In the genomic region with DNA sequence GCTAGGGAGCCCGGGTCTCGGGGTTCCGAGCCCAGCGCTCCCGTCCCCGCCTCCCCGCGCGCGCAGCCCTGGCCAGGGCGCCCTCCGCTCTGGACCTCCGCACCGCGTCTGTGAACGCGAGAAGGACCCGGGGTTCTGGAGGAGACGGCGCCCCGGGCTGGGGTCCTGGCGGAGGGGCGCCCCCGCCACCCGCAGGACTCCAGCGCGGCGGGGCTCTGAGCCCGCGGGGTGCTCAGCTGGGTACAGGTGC, we compare ENCODE assay signal across 8 cellular contexts. TPM values are rescaled to one million over a fixed set of nuclear protein-coding genes. Genes with fewer than 3 reads are reported as not detected.
DNase-seq lines count a peak whose midpoint lies in the region; ATAC-seq and TF ChIP-seq lines count a peak whose summit lies in the region.

No MANE protein-coding gene starts in this region.

- H3K4me2 ChIP-seq in OCI-LY1 (ENCODE audit: low read length) (peak overlapping the region; percentile 79), skeletal muscle satellite cell (ENCODE audit: low read length) (peak overlapping the region; percentile 85)

- H3K9ac ChIP-seq in OCI-LY1 (ENCODE audit: low read length) (no peak overlapping the region), skeletal muscle satellite cell (ENCODE audit: low read depth, low read length) (no peak overlapping the region)

- peak overlapping the region; percentile 62 for H3K4me3 ChIP-seq in OCI-LY1 (ENCODE audit: low read depth, low read length, poor library complexity, severe bottlenecking)
- peak overlapping the region; percentile 53 for H3K4me3 ChIP-seq in fibroblast of villous mesenchyme (ENCODE audit: low read depth, low read length)
- peak overlapping the region; percentile 66 for H3K4me3 ChIP-seq in skeletal muscle satellite cell (ENCODE audit: low read length)

- peak overlapping the region; percentile 16; the same call in 1 of the 2 replicates for H3K27ac ChIP-seq in C4-2B
- no peak overlapping the region for H3K27ac ChIP-seq in OCI-LY1 (ENCODE audit: low read depth, low read length, poor library complexity, severe bottlenecking)

- no peaks in the 10 kb centered on the region for H3F3A ChIP-seq in OCI-LY1 (ENCODE audit: insufficient read depth, low read length)

- DNase-seq in fibroblast of villous mesenchyme (ENCODE audit: low read depth) (no peak), NCI-H1930 (lab: John Stamatoyannopoulos, UW) (no peak), mucosa of gallbladder (ENCODE audit: low spot score) (no peak), NCI-H187 (lab: John Stamatoyannopoulos, UW) (no peak)

- peak; percentile 9 for ATAC-seq in GM21576 (IDR thresholded peaks at IDR 0.05; ENCODE audit: unreplicated experiment)

- H3K9me2 ChIP-seq in OCI-LY1 (ENCODE audit: low read depth, low read length): no peaks in the 10 kb centered on the region

- TF ChIP-seq CTCF in C4-2B (conservative IDR thresholded peaks at IDR 0.05) (no peak), OCI-LY1 (IDR thresholded peaks at IDR 0.05; ENCODE audit: low read length) (no peak), fibroblast of villous mesenchyme (IDR thresholded peaks at IDR 0.05; ENCODE audit: insufficient read depth, low read depth, low read length) (no peak)

- H3K27me3 ChIP-seq in OCI-LY1 (ENCODE audit: insufficient read depth, low read length): no peaks in the 10 kb centered on the region
- peaks cover 71% of the 10 kb centered on the region for H3K27me3 ChIP-seq in skeletal muscle satellite cell (ENCODE audit: control insufficient read depth, insufficient read depth, low read length)

- H3K36me3 ChIP-seq in OCI-LY1 (ENCODE audit: insufficient read depth, low read length): no peaks in the 10 kb centered on the region
- no peaks in the 10 kb centered on the region for H3K36me3 ChIP-seq in skeletal muscle satellite cell (ENCODE audit: insufficient read depth, low read length)

- H4K20me1 ChIP-seq in OCI-LY1 (ENCODE audit: insufficient read depth, low read length): no peaks in the 10 kb centered on the region

- no peaks in the 10 kb centered on the region for H3K79me2 ChIP-seq in OCI-LY1 (ENCODE audit: insufficient read depth, low read length)

- no peaks in the 10 kb centered on the region for H3K9me3 ChIP-seq in OCI-LY1 (ENCODE audit: low read length)
- no peaks in the 10 kb centered on the region for H3K9me3 ChIP-seq in skeletal muscle satellite cell (replicated peaks; ENCODE audit: low read length)

- no peak overlapping the region for H2AFZ ChIP-seq in OCI-LY1 (ENCODE audit: low read length)

- H3K4me1 ChIP-seq in OCI-LY1 (ENCODE audit: insufficient read depth, low read length, severe bottlenecking) (peaks cover 11% of the 10 kb centered on the region), skeletal muscle satellite cell (ENCODE audit: control insufficient read depth, insufficient read depth, low read length) (peaks cover 8% of the 10 kb centered on the region)

RNA-seq across cellular contexts. Expression of gene TMOD1, which starts 0.4 kb away (rescaled TPM):
- total RNA-seq in fibroblast of villous mesenchyme: 0.43 and 0.97 TPM in 2 replicates
- total RNA-seq in skeletal muscle satellite cell (2012; rRNA removed): 0.22 TPM in 1 of 2 replicates, not detected in the other
- 11.4 TPM for total RNA-seq in mucosa of gallbladder
